ENCODE assay signal across 13 cellular contexts in the genomic region with DNA sequence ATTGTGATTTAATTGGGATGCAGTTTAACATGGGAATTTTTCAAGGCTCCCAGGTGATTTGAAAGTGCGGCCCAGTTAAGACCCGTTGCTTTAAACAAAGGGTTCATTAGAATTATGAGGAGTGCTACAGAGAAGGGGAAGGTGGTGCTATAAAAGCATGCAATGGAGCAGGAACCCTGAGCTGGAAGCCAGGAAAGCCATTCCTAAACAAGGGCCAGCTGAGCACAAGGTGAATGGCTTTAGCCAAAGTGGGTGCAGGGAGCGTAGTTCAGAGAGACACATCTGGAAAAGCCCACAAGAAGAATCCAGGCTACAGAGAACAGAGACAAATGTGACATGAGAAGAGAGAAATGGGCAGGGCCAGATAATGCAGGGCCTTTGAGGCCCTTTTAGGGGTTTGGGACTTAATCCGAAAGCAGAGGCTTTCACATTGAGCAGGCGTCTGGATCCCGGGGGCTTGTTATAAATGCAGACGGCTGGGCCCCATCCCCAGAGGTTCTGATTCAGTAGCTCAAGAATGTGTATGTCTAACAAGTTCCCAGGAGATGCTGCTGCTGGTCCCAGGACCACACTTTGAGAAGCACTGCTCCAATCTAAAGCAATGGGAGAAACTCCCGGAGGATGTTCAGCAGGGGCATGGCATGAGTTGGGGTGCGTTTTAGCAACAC.
"Had no signal": no experiment of that assay in that cellular context is flagged by ENCODE, and none has a peak within 500 bp of the region (broad histone marks: within the 10 kb centered on the region; RNA-seq: fewer than 3 reads in every experiment).

No MANE protein-coding gene starts in this region.

- ATAC-seq: left colon; stimulated activated naive CD8-positive, alpha-beta T cell treated with anti-CD3 and anti-CD28 coated beads, Interleukin-15, amount 100 ng/mL, for 72 hours had no signal

- H3K4me1 ChIP-seq: foreskin keratinocyte, spleen had no signal

- H3K36me3 Mint-ChIP-seq: activated naive CD8-positive, alpha-beta T cell treated with anti-CD3 and anti-CD28 coated beads for 36 hours; naive thymus-derived CD4-positive, alpha-beta T cell; type B pancreatic cell had no signal

- H3K9me3 Mint-ChIP-seq: activated naive CD8-positive, alpha-beta T cell treated with anti-CD3 and anti-CD28 coated beads for 36 hours; activated T-helper 1 cell treated with anti-CD3 and anti-CD28 coated beads, Interleukin-12 subunit alpha, Interleukin-12 subunit beta, Interleukin-2, Interleukin-4 antibody, amounts not matched to agents 30 ng/mL and 10 ng/mL and 1 ng/mL, durations not matched to agents 14 hours and 24 hours and 36 hours; dendritic cell treated with granulocyte-macrophage colony-stimulating factor and Interleukin-4, amounts not matched to agents 40 ng/mL and 50 ng/mL, for 4 days; stimulated activated naive CD8-positive, alpha-beta T cell treated with anti-CD3 and anti-CD28 coated beads, Interleukin-15, amount 100 ng/mL, for 72 hours; T-helper 2 cell treated with Interferon-gamma antibody and Interleukin-4, amounts not matched to agents 5 μg/mL and 100 μg/mL, for 36 hours had no signal

- H3K4me1 Mint-ChIP-seq: activated naive CD8-positive, alpha-beta T cell treated with anti-CD3 and anti-CD28 coated beads for 36 hours; stimulated activated naive CD8-positive, alpha-beta T cell treated with anti-CD3 and anti-CD28 coated beads, Interleukin-15, amount 100 ng/mL, for 72 hours had no signal

- H3K27ac Mint-ChIP-seq: activated naive CD8-positive, alpha-beta T cell treated with anti-CD3 and anti-CD28 coated beads for 36 hours; activated T-helper 1 cell treated with anti-CD3 and anti-CD28 coated beads, Interleukin-12 subunit alpha, Interleukin-12 subunit beta, Interleukin-2, Interleukin-4 antibody, amounts not matched to agents 30 ng/mL and 10 ng/mL and 1 ng/mL, durations not matched to agents 14 hours and 24 hours and 36 hours; dendritic cell treated with granulocyte-macrophage colony-stimulating factor and Interleukin-4, amounts not matched to agents 40 ng/mL and 50 ng/mL, for 4 days; naive thymus-derived CD4-positive, alpha-beta T cell; stimulated activated naive CD8-positive, alpha-beta T cell treated with anti-CD3 and anti-CD28 coated beads, Interleukin-15, amount 100 ng/mL, for 72 hours; T-helper 2 cell treated with Interferon-gamma antibody and Interleukin-4, amounts not matched to agents 5 μg/mL and 100 μg/mL, for 36 hours; type B pancreatic cell had no signal

- H3K36me3 ChIP-seq: spleen had no signal

- H3K27me3 ChIP-seq: foreskin keratinocyte had no signal

- H3K27ac ChIP-seq: foreskin keratinocyte, spleen had no signal

- H3K9me3 ChIP-seq: spleen had no signal

- H3K4me3 Mint-ChIP-seq: activated naive CD8-positive, alpha-beta T cell treated with anti-CD3 and anti-CD28 coated beads for 36 hours; activated T-helper 1 cell treated with anti-CD3 and anti-CD28 coated beads, Interleukin-12 subunit alpha, Interleukin-12 subunit beta, Interleukin-2, Interleukin-4 antibody, amounts not matched to agents 30 ng/mL and 10 ng/mL and 1 ng/mL, durations not matched to agents 14 hours and 24 hours and 36 hours; dendritic cell treated with granulocyte-macrophage colony-stimulating factor and Interleukin-4, amounts not matched to agents 40 ng/mL and 50 ng/mL, for 4 days; stimulated activated naive CD8-positive, alpha-beta T cell treated with anti-CD3 and anti-CD28 coated beads, Interleukin-15, amount 100 ng/mL, for 72 hours; T-helper 2 cell treated with Interferon-gamma antibody and Interleukin-4, amounts not matched to agents 5 μg/mL and 100 μg/mL, for 36 hours; type B pancreatic cell had no signal

- H3K4me3 ChIP-seq: spleen had no signal

- DNase-seq: activated CD4-positive, alpha-beta T cell treated with anti-CD3 and anti-CD28 coated beads, Interleukin-2, amount 50 U/mL, for 1 hour; activated naive CD8-positive, alpha-beta T cell treated with anti-CD3 and anti-CD28 coated beads for 36 hours; cerebellar nuclear complex; effector memory CD4-positive, alpha-beta T cell; left colon; spleen; stimulated activated naive CD8-positive, alpha-beta T cell treated with anti-CD3 and anti-CD28 coated beads, Interleukin-15, amount 100 ng/mL, for 72 hours had no signal
